In the genomic region with DNA sequence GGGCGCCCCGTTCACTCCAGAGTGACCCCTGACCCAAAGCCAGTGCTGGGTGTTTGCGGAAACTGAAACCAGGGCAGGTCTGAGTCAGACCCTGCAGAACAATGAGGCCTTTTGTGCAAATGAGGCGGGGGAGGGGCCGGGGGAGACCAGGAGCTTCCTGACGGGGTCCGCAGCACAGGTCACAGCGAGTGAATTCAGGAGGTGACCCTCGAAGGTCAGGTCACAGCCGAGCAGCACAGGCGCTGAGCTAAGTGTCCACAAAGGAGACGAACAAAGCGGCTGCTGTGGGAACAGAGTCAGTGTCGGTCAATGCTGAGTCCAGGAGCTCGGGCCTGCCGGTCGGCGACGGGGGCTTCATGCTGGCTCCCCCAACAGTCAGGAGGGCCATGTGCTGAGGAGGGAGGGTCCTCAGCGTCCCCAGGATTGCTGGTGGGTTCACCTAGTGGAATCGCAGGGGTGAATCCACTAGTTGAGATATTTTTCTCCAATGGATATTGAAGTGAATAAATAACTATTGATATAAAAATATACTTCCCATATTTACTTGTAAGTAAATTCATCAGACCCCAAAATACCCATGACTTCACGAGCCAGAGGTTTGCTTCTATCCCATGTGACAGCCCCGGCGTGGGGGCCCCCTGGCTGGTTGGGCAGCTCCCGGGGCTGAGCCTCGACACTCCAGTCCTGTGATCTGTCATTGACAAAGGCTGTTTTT, we compare ENCODE assay signal across 1 cellular context.
TF ChIP-seq lines count a peak whose summit lies in the region.

No MANE protein-coding gene starts in this region.

TF ChIP-seq in HepG2, 621 proteins besides CTCF, POLR2A, EP300 and RAD21 (continued from another document and continues in another):
- TF ChIP-seq, protein P1, sequence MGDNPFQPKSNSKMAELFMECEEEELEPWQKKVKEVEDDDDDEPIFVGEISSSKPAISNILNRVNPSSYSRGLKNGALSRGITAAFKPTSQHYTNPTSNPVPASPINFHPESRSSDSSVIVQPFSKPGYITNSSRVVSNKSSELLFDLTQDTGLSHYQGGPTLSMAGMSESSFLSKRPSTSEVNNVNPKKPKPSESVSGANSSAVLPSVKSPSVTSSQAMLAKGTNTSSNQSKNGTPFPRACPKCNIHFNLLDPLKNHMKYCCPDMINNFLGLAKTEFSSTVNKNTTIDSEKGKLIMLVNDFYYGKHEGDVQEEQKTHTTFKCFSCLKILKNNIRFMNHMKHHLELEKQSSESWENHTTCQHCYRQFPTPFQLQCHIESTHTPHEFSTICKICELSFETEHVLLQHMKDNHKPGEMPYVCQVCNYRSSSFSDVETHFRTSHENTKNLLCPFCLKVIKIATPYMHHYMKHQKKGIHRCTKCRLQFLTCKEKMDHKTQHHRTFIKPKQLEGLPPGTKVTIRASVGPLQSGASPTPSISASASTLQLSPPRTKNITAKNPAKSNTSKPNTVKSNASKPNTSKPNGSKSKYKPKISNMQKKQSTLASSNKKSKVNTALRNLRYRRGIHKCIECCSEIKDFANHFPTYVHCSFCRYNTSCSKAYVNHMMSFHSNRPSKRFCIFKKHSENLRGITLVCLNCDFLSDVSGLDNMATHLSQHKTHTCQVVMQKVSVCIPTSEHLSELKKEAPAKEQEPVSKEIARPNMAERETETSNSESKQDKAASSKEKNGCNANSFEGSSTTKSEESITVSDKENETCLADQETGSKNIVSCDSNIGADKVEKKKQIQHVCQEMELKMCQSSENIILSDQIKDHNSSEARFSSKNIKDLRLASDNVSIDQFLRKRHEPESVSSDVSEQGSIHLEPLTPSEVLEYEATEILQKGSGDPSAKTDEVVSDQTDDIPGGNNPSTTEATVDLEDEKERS (CRISPR knock-in tag; IDR thresholded peaks at IDR 0.05): 0 out of 2 replicates have a peak, but pooled peaks have one; percentile 47
- TF ChIP-seq, protein P2, sequence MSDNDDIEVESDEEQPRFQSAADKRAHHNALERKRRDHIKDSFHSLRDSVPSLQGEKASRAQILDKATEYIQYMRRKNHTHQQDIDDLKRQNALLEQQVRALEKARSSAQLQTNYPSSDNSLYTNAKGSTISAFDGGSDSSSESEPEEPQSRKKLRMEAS (IDR thresholded peaks at IDR 0.05): peak; percentile 61; the same call in 1 of the 2 replicates
- TF ChIP-seq MXD4 (CRISPR knock-in tag; IDR thresholded peaks at IDR 0.05) (peak; percentile 61; the same call in 1 of the 2 replicates), ESRRA (CRISPR knock-in tag; IDR thresholded peaks at IDR 0.05; ENCODE audit: low read depth) (peak; percentile 98), KLF9 (CRISPR knock-in tag; IDR thresholded peaks at IDR 0.05; ENCODE audit: low read depth) (0 out of 2 replicates have a peak, but pooled peaks have one; percentile 67), HDAC6 (IDR thresholded peaks at IDR 0.05; ENCODE audit: low read depth, low read length) (no peak), SP4 (CRISPR knock-in tag; IDR thresholded peaks at IDR 0.05) (no peak), NR3C1 (CRISPR knock-in tag; IDR thresholded peaks at IDR 0.05) (no peak), SATB2 (CRISPR knock-in tag; IDR thresholded peaks at IDR 0.05) (peak; percentile 40; the same call in 1 of the 2 replicates), CENPX (CRISPR knock-in tag; IDR thresholded peaks at IDR 0.05) (no peak), SMAD3 (CRISPR knock-in tag; IDR thresholded peaks at IDR 0.05) (peak; percentile 73; the same call in 1 of the 2 replicates), EEA1 (CRISPR knock-in tag; IDR thresholded peaks at IDR 0.05; ENCODE audit: borderline replicate concordance) (no peak), ZNF234 (CRISPR knock-in tag; conservative IDR thresholded peaks at IDR 0.05) (no peak), TAF15 (IDR thresholded peaks at IDR 0.05; ENCODE audit: low read depth, low read length, poor library complexity, severe bottlenecking) (no peak), HMG20A (CRISPR knock-in tag; IDR thresholded peaks at IDR 0.05; ENCODE audit: borderline replicate concordance) (peak; percentile 71; the same call in 1 of the 2 replicates), ZSCAN9 (CRISPR knock-in tag; IDR thresholded peaks at IDR 0.05; ENCODE audit: borderline replicate concordance) (peak; percentile 37), ZNF879 (CRISPR knock-in tag; IDR thresholded peaks at IDR 0.05) (no peak), ISX (CRISPR knock-in tag; conservative IDR thresholded peaks at IDR 0.05) (no peak), ZNF749 (CRISPR knock-in tag; IDR thresholded peaks at IDR 0.05; ENCODE audit: borderline replicate concordance) (no peak), ZNF44 (CRISPR knock-in tag; IDR thresholded peaks at IDR 0.05) (no peak), STAG1 (CRISPR knock-in tag; IDR thresholded peaks at IDR 0.05) (peak; percentile 39), KDM6A (CRISPR knock-in tag; IDR thresholded peaks at IDR 0.05; ENCODE audit: low read depth) (peak; percentile 92; the same call in 1 of the 2 replicates), MYNN (CRISPR knock-in tag; IDR thresholded peaks at IDR 0.05; ENCODE audit: low read depth) (0 out of 2 replicates have a peak, but pooled peaks have one; percentile 68), MED1 (CRISPR knock-in tag; IDR thresholded peaks at IDR 0.05) (peak; percentile 96), KDM2A (CRISPR knock-in tag; IDR thresholded peaks at IDR 0.05; ENCODE audit: borderline replicate concordance, low read depth) (peak; percentile 68; the same call in 1 of the 2 replicates)
- TF ChIP-seq, protein P3, sequence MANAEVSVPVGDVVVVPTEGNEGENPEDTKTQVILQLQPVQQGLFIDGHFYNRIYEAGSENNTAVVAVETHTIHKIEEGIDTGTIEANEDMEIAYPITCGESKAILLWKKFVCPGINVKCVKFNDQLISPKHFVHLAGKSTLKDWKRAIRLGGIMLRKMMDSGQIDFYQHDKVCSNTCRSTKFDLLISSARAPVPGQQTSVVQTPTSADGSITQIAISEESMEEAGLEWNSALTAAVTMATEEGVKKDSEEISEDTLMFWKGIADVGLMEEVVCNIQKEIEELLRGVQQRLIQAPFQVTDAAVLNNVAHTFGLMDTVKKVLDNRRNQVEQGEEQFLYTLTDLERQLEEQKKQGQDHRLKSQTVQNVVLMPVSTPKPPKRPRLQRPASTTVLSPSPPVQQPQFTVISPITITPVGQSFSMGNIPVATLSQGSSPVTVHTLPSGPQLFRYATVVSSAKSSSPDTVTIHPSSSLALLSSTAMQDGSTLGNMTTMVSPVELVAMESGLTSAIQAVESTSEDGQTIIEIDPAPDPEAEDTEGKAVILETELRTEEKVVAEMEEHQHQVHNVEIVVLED (CRISPR knock-in tag; IDR thresholded peaks at IDR 0.05; ENCODE audit: borderline replicate concordance): peak; percentile 61
- TF ChIP-seq, protein P4, sequence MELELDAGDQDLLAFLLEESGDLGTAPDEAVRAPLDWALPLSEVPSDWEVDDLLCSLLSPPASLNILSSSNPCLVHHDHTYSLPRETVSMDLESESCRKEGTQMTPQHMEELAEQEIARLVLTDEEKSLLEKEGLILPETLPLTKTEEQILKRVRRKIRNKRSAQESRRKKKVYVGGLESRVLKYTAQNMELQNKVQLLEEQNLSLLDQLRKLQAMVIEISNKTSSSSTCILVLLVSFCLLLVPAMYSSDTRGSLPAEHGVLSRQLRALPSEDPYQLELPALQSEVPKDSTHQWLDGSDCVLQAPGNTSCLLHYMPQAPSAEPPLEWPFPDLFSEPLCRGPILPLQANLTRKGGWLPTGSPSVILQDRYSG (CRISPR knock-in tag; IDR thresholded peaks at IDR 0.05): no peak
- TF ChIP-seq, protein P5, sequence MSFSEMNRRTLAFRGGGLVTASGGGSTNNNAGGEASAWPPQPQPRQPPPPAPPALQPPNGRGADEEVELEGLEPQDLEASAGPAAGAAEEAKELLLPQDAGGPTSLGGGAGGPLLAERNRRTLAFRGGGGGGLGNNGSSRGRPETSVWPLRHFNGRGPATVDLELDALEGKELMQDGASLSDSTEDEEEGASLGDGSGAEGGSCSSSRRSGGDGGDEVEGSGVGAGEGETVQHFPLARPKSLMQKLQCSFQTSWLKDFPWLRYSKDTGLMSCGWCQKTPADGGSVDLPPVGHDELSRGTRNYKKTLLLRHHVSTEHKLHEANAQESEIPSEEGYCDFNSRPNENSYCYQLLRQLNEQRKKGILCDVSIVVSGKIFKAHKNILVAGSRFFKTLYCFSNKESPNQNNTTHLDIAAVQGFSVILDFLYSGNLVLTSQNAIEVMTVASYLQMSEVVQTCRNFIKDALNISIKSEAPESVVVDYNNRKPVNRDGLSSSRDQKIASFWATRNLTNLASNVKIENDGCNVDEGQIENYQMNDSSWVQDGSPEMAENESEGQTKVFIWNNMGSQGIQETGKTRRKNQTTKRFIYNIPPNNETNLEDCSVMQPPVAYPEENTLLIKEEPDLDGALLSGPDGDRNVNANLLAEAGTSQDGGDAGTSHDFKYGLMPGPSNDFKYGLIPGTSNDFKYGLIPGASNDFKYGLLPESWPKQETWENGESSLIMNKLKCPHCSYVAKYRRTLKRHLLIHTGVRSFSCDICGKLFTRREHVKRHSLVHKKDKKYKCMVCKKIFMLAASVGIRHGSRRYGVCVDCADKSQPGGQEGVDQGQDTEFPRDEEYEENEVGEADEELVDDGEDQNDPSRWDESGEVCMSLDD (CRISPR knock-in tag; IDR thresholded peaks at IDR 0.05; ENCODE audit: borderline replicate concordance): peak; percentile 97; the same call in 1 of the 2 replicates
- TF ChIP-seq, protein P6, sequence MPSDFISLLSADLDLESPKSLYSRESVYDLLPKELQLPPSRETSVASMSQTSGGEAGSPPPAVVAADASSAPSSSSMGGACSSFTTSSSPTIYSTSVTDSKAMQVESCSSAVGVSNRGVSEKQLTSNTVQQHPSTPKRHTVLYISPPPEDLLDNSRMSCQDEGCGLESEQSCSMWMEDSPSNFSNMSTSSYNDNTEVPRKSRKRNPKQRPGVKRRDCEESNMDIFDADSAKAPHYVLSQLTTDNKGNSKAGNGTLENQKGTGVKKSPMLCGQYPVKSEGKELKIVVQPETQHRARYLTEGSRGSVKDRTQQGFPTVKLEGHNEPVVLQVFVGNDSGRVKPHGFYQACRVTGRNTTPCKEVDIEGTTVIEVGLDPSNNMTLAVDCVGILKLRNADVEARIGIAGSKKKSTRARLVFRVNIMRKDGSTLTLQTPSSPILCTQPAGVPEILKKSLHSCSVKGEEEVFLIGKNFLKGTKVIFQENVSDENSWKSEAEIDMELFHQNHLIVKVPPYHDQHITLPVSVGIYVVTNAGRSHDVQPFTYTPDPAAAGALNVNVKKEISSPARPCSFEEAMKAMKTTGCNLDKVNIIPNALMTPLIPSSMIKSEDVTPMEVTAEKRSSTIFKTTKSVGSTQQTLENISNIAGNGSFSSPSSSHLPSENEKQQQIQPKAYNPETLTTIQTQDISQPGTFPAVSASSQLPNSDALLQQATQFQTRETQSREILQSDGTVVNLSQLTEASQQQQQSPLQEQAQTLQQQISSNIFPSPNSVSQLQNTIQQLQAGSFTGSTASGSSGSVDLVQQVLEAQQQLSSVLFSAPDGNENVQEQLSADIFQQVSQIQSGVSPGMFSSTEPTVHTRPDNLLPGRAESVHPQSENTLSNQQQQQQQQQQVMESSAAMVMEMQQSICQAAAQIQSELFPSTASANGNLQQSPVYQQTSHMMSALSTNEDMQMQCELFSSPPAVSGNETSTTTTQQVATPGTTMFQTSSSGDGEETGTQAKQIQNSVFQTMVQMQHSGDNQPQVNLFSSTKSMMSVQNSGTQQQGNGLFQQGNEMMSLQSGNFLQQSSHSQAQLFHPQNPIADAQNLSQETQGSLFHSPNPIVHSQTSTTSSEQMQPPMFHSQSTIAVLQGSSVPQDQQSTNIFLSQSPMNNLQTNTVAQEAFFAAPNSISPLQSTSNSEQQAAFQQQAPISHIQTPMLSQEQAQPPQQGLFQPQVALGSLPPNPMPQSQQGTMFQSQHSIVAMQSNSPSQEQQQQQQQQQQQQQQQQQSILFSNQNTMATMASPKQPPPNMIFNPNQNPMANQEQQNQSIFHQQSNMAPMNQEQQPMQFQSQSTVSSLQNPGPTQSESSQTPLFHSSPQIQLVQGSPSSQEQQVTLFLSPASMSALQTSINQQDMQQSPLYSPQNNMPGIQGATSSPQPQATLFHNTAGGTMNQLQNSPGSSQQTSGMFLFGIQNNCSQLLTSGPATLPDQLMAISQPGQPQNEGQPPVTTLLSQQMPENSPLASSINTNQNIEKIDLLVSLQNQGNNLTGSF (CRISPR knock-in tag; IDR thresholded peaks at IDR 0.05): no peak
- TF ChIP-seq, protein P7, sequence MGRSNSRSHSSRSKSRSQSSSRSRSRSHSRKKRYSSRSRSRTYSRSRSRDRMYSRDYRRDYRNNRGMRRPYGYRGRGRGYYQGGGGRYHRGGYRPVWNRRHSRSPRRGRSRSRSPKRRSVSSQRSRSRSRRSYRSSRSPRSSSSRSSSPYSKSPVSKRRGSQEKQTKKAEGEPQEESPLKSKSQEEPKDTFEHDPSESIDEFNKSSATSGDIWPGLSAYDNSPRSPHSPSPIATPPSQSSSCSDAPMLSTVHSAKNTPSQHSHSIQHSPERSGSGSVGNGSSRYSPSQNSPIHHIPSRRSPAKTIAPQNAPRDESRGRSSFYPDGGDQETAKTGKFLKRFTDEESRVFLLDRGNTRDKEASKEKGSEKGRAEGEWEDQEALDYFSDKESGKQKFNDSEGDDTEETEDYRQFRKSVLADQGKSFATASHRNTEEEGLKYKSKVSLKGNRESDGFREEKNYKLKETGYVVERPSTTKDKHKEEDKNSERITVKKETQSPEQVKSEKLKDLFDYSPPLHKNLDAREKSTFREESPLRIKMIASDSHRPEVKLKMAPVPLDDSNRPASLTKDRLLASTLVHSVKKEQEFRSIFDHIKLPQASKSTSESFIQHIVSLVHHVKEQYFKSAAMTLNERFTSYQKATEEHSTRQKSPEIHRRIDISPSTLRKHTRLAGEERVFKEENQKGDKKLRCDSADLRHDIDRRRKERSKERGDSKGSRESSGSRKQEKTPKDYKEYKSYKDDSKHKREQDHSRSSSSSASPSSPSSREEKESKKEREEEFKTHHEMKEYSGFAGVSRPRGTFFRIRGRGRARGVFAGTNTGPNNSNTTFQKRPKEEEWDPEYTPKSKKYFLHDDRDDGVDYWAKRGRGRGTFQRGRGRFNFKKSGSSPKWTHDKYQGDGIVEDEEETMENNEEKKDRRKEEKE (IDR thresholded peaks at IDR 0.05): no peak
- TF ChIP-seq, protein P8, sequence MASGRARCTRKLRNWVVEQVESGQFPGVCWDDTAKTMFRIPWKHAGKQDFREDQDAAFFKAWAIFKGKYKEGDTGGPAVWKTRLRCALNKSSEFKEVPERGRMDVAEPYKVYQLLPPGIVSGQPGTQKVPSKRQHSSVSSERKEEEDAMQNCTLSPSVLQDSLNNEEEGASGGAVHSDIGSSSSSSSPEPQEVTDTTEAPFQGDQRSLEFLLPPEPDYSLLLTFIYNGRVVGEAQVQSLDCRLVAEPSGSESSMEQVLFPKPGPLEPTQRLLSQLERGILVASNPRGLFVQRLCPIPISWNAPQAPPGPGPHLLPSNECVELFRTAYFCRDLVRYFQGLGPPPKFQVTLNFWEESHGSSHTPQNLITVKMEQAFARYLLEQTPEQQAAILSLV (CRISPR knock-in tag; IDR thresholded peaks at IDR 0.05; ENCODE audit: borderline replicate concordance): peak; percentile 85
